In the genomic region with DNA sequence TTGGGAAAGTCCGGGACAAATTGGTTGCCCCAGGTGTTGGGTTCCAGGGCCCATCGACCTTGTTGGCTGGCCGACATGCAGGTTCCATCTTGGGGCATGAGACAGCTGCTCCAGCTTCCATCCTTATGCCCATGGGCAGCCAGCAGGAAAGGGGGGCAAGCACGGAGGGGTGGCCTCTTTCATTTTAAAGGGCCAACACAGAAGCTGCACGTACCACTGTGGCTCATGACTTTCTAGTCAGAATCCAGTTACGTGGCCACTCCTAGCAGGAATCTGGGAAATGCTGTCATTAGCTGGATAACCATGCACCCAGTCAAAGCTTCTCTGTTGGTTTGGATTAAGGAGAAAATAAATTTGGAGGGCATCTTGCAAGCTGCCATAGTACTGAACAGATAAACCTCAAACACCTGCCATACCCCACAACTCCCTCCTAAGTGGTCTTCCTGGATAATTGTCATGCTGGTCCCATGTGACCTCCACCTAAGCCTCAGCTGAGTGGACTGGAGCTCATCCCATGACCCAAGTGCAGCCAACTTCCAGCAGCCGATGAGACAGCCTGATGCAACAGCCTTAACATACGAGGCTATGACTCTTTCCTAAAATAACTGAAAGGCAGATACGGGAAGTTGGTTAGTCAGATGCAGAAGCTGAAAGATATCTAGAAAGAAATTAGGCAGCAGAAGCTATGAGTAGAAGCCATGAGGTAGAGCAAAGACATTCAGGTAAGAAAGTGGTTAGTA, we compare ENCODE assay signal across 1 cellular context.
A peak's percentile ranks its signal among the peaks of the same experiment; 100 is the strongest.
TF ChIP-seq lines count a peak whose summit lies in the region.

No MANE protein-coding gene starts in this region.

TF ChIP-seq in K562, 482 proteins besides CTCF, POLR2A, EP300 and RAD21 (continued from another document and continues in another):
- TF ChIP-seq MGA (IDR thresholded peaks at IDR 0.05), result peak; percentile 91
- peak; percentile 89 for TF ChIP-seq GTF2E2 (tag; IDR thresholded peaks at IDR 0.05)
- TF ChIP-seq CREM (IDR thresholded peaks at IDR 0.05; ENCODE audit: low read depth), result peak; percentile 22; the same call in 1 of the 2 replicates
- peak; percentile 37; the same call in 1 of the 2 replicates for TF ChIP-seq SMARCE1 (IDR thresholded peaks at IDR 0.05)
- TF ChIP-seq, protein P1, sequence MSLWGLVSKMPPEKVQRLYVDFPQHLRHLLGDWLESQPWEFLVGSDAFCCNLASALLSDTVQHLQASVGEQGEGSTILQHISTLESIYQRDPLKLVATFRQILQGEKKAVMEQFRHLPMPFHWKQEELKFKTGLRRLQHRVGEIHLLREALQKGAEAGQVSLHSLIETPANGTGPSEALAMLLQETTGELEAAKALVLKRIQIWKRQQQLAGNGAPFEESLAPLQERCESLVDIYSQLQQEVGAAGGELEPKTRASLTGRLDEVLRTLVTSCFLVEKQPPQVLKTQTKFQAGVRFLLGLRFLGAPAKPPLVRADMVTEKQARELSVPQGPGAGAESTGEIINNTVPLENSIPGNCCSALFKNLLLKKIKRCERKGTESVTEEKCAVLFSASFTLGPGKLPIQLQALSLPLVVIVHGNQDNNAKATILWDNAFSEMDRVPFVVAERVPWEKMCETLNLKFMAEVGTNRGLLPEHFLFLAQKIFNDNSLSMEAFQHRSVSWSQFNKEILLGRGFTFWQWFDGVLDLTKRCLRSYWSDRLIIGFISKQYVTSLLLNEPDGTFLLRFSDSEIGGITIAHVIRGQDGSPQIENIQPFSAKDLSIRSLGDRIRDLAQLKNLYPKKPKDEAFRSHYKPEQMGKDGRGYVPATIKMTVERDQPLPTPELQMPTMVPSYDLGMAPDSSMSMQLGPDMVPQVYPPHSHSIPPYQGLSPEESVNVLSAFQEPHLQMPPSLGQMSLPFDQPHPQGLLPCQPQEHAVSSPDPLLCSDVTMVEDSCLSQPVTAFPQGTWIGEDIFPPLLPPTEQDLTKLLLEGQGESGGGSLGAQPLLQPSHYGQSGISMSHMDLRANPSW (CRISPR knock-in tag; IDR thresholded peaks at IDR 0.05), result no peak
- peak; percentile 83 to 86; a peak in 2 of 4 replicates for TF ChIP-seq TRIM24 (IDR thresholded peaks at IDR 0.05)
- peak; percentile 20 for TF ChIP-seq TAF9B (IDR thresholded peaks at IDR 0.05; ENCODE audit: partially characterized antibody)
- peak; percentile 86 for TF ChIP-seq ZNF197 (CRISPR knock-in tag; IDR thresholded peaks at IDR 0.05; ENCODE audit: low read depth)
- peak; percentile 90; the same call in 1 of the 2 replicates for TF ChIP-seq NFXL1 (CRISPR knock-in tag; IDR thresholded peaks at IDR 0.05)
- peak; percentile 68; the same call in 1 of the 2 replicates for TF ChIP-seq ZNF561 (CRISPR knock-in tag; conservative IDR thresholded peaks at IDR 0.05)
- 0 out of 4 replicates have a peak, but pooled peaks of 1 of the 2 experiments have one; percentile 12 for TF ChIP-seq NRF1 (conservative IDR thresholded peaks at IDR 0.05 in 1 of 2, IDR thresholded peaks at IDR 0.05 in 1 of 2)
- 0 out of 2 replicates have a peak, but pooled peaks have one; percentile 24 for TF ChIP-seq ZNF668 (CRISPR knock-in tag; IDR thresholded peaks at IDR 0.05)
- TF ChIP-seq ZFP1 (CRISPR knock-in tag; IDR thresholded peaks at IDR 0.05), result no peak
- TF ChIP-seq RAD51 (IDR thresholded peaks at IDR 0.05; ENCODE audit: borderline replicate concordance, low read depth), result peak; percentile 82
- TF ChIP-seq ZNF174 (CRISPR knock-in tag; IDR thresholded peaks at IDR 0.05), result no peak
- TF ChIP-seq RHOXF2B (CRISPR knock-in tag; conservative IDR thresholded peaks at IDR 0.05), result 0 out of 2 replicates have a peak, but pooled peaks have one; percentile 48
- peak; percentile 83; the same call in 1 of the 2 replicates for TF ChIP-seq OTX1 (CRISPR knock-in tag; IDR thresholded peaks at IDR 0.05)
- TF ChIP-seq KLF6 (CRISPR knock-in tag; IDR thresholded peaks at IDR 0.05; ENCODE audit: borderline replicate concordance), result peak; percentile 79
- peak; percentile 67; the same call in 1 of the 2 replicates for TF ChIP-seq ARID1B (IDR thresholded peaks at IDR 0.05)
- TF ChIP-seq MTA1 (IDR thresholded peaks at IDR 0.05; ENCODE audit: borderline replicate concordance), result peak; percentile 37; the same call in 1 of the 2 replicates
- TF ChIP-seq ZNF407 (IDR thresholded peaks at IDR 0.05; ENCODE audit: low read depth), result no peak
- TF ChIP-seq TFAP4 (CRISPR knock-in tag; IDR thresholded peaks at IDR 0.05; ENCODE audit: borderline replicate concordance), result peak; percentile 84
- TF ChIP-seq MEF2A (IDR thresholded peaks at IDR 0.05; ENCODE audit: control insufficient read depth, low read depth, low read length), result peak; percentile 79
- peak; percentile 95 for TF ChIP-seq MEF2D (tag; conservative IDR thresholded peaks at IDR 0.05; ENCODE audit: low read depth)
- peak; percentile 99 for TF ChIP-seq ZNF584 (CRISPR knock-in tag; IDR thresholded peaks at IDR 0.05; ENCODE audit: low read depth)
- peak; percentile 57 for TF ChIP-seq ZNF507 (tag; conservative IDR thresholded peaks at IDR 0.05)
- peak; percentile 74 for TF ChIP-seq EP400 (IDR thresholded peaks at IDR 0.05)
- peak; percentile 95; the same call in 1 of the 2 replicates for TF ChIP-seq SMAD4 (CRISPR knock-in tag; conservative IDR thresholded peaks at IDR 0.05)
